In the genomic region with DNA sequence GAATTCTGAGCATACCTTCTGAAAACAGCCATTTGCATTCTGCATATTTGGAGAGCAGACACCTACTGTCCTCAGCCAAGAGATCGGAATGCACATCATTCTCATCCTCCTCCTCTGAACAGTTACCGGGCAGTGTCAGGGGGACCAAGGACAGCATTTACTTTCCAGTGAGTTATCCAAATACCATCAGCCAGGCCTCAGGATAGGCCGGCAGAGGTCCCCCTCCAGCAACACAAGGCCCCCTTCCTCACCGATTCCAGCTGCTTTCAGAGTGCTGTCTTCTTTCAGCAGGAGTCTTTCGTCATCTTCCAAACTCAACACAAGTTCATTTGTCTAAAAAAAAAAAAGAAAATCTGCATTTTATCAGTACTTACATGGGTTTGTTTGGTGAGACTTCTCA, we compare ENCODE assay signal across 20 cellular contexts. TPM values are rescaled to one million over a fixed set of nuclear protein-coding genes. Genes with fewer than 3 reads are reported as not detected.
A peak's percentile ranks its signal among the peaks of the same experiment; 100 is the strongest.
DNase-seq lines count a peak whose midpoint lies in the region; ATAC-seq and TF ChIP-seq lines count a peak whose summit lies in the region.
"Had no signal": no experiment of that assay in that cellular context is flagged by ENCODE, and none has a peak within 500 bp of the region (broad histone marks: within the 10 kb centered on the region; RNA-seq: fewer than 3 reads in every experiment).

No MANE protein-coding gene starts in this region.

- H3K9me3 ChIP-seq in A673 (ENCODE audit: low read depth, low read length, poor library complexity, severe bottlenecking) = no peaks in the 10 kb centered on the region
- peaks cover 9% of the 10 kb centered on the region; the same call in 1 of the 2 replicates for H3K9me3 ChIP-seq in OCI-LY7 (ENCODE audit: low read length)
- no peaks in the 10 kb centered on the region for H3K9me3 ChIP-seq in mammary epithelial cell (replicated peaks; ENCODE audit: insufficient read depth, low read length)
- H3K9me3 ChIP-seq: lower lobe of right lung, ovary, SJSA1 had no signal

- H3K4me1 ChIP-seq in A673 (ENCODE audit: insufficient read depth, low read length, poor library complexity, severe bottlenecking) (no peaks in the 10 kb centered on the region), OCI-LY7 (ENCODE audit: insufficient read depth, low read length, poor library complexity, severe bottlenecking) (peaks cover 52% of the 10 kb centered on the region), mammary epithelial cell (ENCODE audit: insufficient read depth, low read length) (no peaks in the 10 kb centered on the region)
- H3K4me1 ChIP-seq: lower lobe of right lung, SJSA1 had no signal

- H3K4me2 ChIP-seq in OCI-LY7 (ENCODE audit: low read length) (peak overlapping the region; percentile 62), mammary epithelial cell (ENCODE audit: insufficient read depth, low read depth, low read length) (no peak overlapping the region)

- intact Hi-C loops in A673 (cut with micrococcal nuclease; ENCODE audit: unreplicated experiment) (loop anchor here (1.0 to 10.0 kb wide), 3 partner anchors 294 to 429 kb away; no protein-coding TSS in a partner anchor), OCI-LY7 (cut with micrococcal nuclease; ENCODE audit: unreplicated experiment) (loop anchor here (1.0 to 10.0 kb wide), 6 partner anchors 55 to 1257 kb away; a partner anchor contains a TSS), mammary epithelial cell (cut with micrococcal nuclease) (loop anchor here (1.0 kb wide), 1 partner anchor 165 kb away; no protein-coding TSS in a partner anchor)

- H3K27me3 ChIP-seq in A673 (replicated peaks; ENCODE audit: insufficient read depth, low read depth, low read length, poor library complexity) (no peaks in the 10 kb centered on the region), mammary epithelial cell (ENCODE audit: insufficient read depth, low read length) (no peaks in the 10 kb centered on the region)
- H3K27me3 ChIP-seq: ovary, SJSA1 had no signal

- H3K4me3 ChIP-seq in A673 (ENCODE audit: low read depth, low read length, poor library complexity, severe bottlenecking) (no peak overlapping the region), OCI-LY7 (ENCODE audit: low read depth, low read length, poor library complexity, severe bottlenecking) (peak overlapping the region; percentile 62), mammary epithelial cell (replicated peaks in 1 of 3; ENCODE audit: insufficient read depth in 1 of 3, low read depth in 2 of 3, low read length in 3 of 3) (no peak overlapping the region)
- H3K4me3 ChIP-seq: lower lobe of right lung, ovary, SJSA1 had no signal

- DNase-seq in A673 (ENCODE audit: low spot score) = peak; percentile 21
- DNase-seq in OCI-LY7 (ENCODE audit: low spot score) = peak; percentile 76
- peak; percentile 64 for DNase-seq in iPS-NIHi7 (ENCODE audit: extremely low spot score)
- DNase-seq in cerebellum (ENCODE audit: low spot score) = no peak
- DNase-seq in mammary epithelial cell = no peak
- DNase-seq: activated naive CD4-positive, alpha-beta T cell treated with anti-CD3 and anti-CD28 coated beads for 36 hours; activated T-cell treated with anti-CD3 and anti-CD28 coated beads, Interleukin-2, amount 50 U/mL, for 4 hours; amygdala; caudate nucleus; DMS153; foreskin fibroblast; lower lobe of right lung; naive B cell; NCI-H187 treated with DMSO at 0.1 percent for 48 hours; ovary had no signal

- BruUV-seq in A673 (replicated peaks; lab: Mats Ljungman, UMichigan) (no TSS peak), OCI-LY7 (replicated peaks; lab: Mats Ljungman, UMichigan) (TSS peak; percentile 73), mammary epithelial cell (replicated peaks; lab: Mats Ljungman, UMichigan) (no TSS peak)

- 84% methylated on average over 5 of the region's 5 CpGs for WGBS in mammary epithelial cell (ENCODE audit: low coverage, missing lambda C conversion rate)

- CTCF ChIA-PET in A673 (lab: Charles Lee) (interaction anchor here (0.6 to 1.0 kb wide), 3 partner anchors 165 to 430 kb away, joined by 3 to 7 read pairs (median 5); no protein-coding TSS in a partner anchor), OCI-LY7 (lab: Charles Lee; ENCODE audit: unreplicated experiment) (interaction anchor here (0.6 to 2.7 kb wide), 5 partner anchors 15 to 429 kb away, joined by 3 to 20 read pairs (median 5); no protein-coding TSS in a partner anchor), mammary epithelial cell (lab: Charles Lee; ENCODE audit: low non-redundant PET) (interaction anchor here (0.8 kb wide), 1 partner anchor 433 kb away, joined by 7 read pairs; no protein-coding TSS in a partner anchor)

- POLR2A ChIA-PET in A673 (lab: Charles Lee; ENCODE audit: low non-redundant PET) (no interaction called here), OCI-LY7 (lab: Charles Lee) (interaction anchor here (0.6 to 5.8 kb wide), 12 partner anchors 11 to 430 kb away, joined by 3 to 56 read pairs (median 4); a partner anchor contains a TSS)

- no peaks in the 10 kb centered on the region for H3K9me2 ChIP-seq in OCI-LY7 (ENCODE audit: insufficient read depth, low read length)

- TF ChIP-seq CTCF in A673 (conservative IDR thresholded peaks at IDR 0.05; ENCODE audit: low read depth, low read length) = 0 out of 2 replicates have a peak, but pooled peaks have one; percentile 12
- peak; percentile 68 for TF ChIP-seq CTCF in OCI-LY7 (conservative IDR thresholded peaks at IDR 0.05; ENCODE audit: low read length)
- TF ChIP-seq CTCF in mammary epithelial cell (conservative IDR thresholded peaks at IDR 0.05 in 1 of 2, IDR thresholded peaks at IDR 0.05 in 1 of 2; ENCODE audit: extremely low read depth in 1 of 2, insufficient read depth in 1 of 2, low read depth in 1 of 2, low read length in 2 of 2) = peak in 1 of 2 donors; percentile 5

- peak; percentile 12 for ATAC-seq in GM19455 (IDR thresholded peaks at IDR 0.05; ENCODE audit: unreplicated experiment)
- no peak for ATAC-seq in HG03571 (IDR thresholded peaks at IDR 0.05; ENCODE audit: unreplicated experiment)
- no peak for ATAC-seq in GM19035 (IDR thresholded peaks at IDR 0.05; ENCODE audit: unreplicated experiment)
- ATAC-seq: activated T-cell treated with anti-CD3 and anti-CD28 coated beads, Interleukin-2, amount 50 U/mL, for 4 hours; lower lobe of right lung; sciatic nerve had no signal

- peak overlapping the region; percentile 40; the same call in 1 of the 2 replicates for H2AFZ ChIP-seq in OCI-LY7 (ENCODE audit: low read length)
- H2AFZ ChIP-seq in mammary epithelial cell (ENCODE audit: low read depth, low read length) = no peak overlapping the region

- H3K36me3 ChIP-seq in A673 (ENCODE audit: insufficient read depth, low read length, poor library complexity, severe bottlenecking) (no peaks in the 10 kb centered on the region), OCI-LY7 (ENCODE audit: insufficient read depth, low read length) (peaks cover 4% of the 10 kb centered on the region; the same call in 1 of the 2 replicates), mammary epithelial cell (ENCODE audit: insufficient read depth, low read length) (no peaks in the 10 kb centered on the region)
- H3K36me3 ChIP-seq: lower lobe of right lung, ovary, SJSA1 had no signal

- H3K27ac ChIP-seq in A673 (ENCODE audit: low read depth, low read length, poor library complexity, severe bottlenecking) (no peak overlapping the region), OCI-LY7 (ENCODE audit: low read depth, low read length, poor library complexity, severe bottlenecking) (peak overlapping the region; percentile 95), mammary epithelial cell (ENCODE audit: insufficient read depth, low read depth, low read length) (no peak overlapping the region)
- H3K27ac ChIP-seq: lower lobe of right lung, ovary, SJSA1 had no signal

- H3K79me2 ChIP-seq in OCI-LY7 (ENCODE audit: insufficient read depth, low read depth, low read length) (peaks cover 6% of the 10 kb centered on the region), mammary epithelial cell (ENCODE audit: insufficient read depth, low read length) (no peaks in the 10 kb centered on the region)

- dilution Hi-C loops in mammary epithelial cell (cut with HindIII; ENCODE audit: low sequenced_read_pairs) = no loop called here

- in situ Hi-C loops in mammary epithelial cell (cut with MboI; ENCODE audit: low sequenced_read_pairs in 2 of 2) = no loop called here

- no peak overlapping the region for H3K9ac ChIP-seq in mammary epithelial cell (ENCODE audit: insufficient read depth, low read length)

- no peaks in the 10 kb centered on the region for H4K20me1 ChIP-seq in OCI-LY7 (ENCODE audit: insufficient read depth, low read length)
- H4K20me1 ChIP-seq in mammary epithelial cell (ENCODE audit: insufficient read depth, low read length) = no peaks in the 10 kb centered on the region

RNA-seq across cellular contexts. Expression of a gene that starts 55.3 kb away (rescaled TPM):
- 11.1 and 13.4 TPM in 2 replicates for total RNA-seq in A673 (2021)
- total RNA-seq in OCI-LY7 (2014; rRNA removed; shearing (Covaris generic)) = 14.2 and 15.4 TPM in 2 replicates
- total RNA-seq in OCI-LY7 (2022) = 17.7 and 22.5 TPM in 2 replicates
- 13.2 TPM for total RNA-seq in cerebellum
- total RNA-seq in mammary epithelial cell = 1 to 10 TPM; 6.2 to 8.3 TPM
- 6.8 TPM for polyA plus RNA-seq in mammary epithelial cell
- 5.1 TPM for polyA minus RNA-seq in mammary epithelial cell

RNA-seq across cellular contexts. Expression of a gene that starts 55.4 kb away (rescaled TPM):
- total RNA-seq in A673 (2021) (215 and 230 TPM in 2 replicates), OCI-LY7 (2022) (309 and 338 TPM in 2 replicates), cerebellum (47.8 TPM), mammary epithelial cell (100 to 1,000 TPM in 1 of 2 donors, 10 to 100 TPM in 1; 36.5 to 217 TPM)
- total RNA-seq in OCI-LY7 (2014; rRNA removed; shearing (Covaris generic)) = 293 and 348 TPM in 2 replicates
- polyA plus RNA-seq in mammary epithelial cell = 583 TPM
- 109 TPM for polyA minus RNA-seq in mammary epithelial cell

Comparison
In these comparisons a context has a peak if more than half of its experiments do, and no peak if none do; other contexts are left out.
1. DNase-seq: peak in A673 (single experiment), OCI-LY7 (single experiment) and iPS-NIHi7 (single experiment); none in cerebellum (single experiment) and mammary epithelial cell (single experiment).